Comparison of ENCODE assay signal across 12 cellular contexts in the genomic region with DNA sequence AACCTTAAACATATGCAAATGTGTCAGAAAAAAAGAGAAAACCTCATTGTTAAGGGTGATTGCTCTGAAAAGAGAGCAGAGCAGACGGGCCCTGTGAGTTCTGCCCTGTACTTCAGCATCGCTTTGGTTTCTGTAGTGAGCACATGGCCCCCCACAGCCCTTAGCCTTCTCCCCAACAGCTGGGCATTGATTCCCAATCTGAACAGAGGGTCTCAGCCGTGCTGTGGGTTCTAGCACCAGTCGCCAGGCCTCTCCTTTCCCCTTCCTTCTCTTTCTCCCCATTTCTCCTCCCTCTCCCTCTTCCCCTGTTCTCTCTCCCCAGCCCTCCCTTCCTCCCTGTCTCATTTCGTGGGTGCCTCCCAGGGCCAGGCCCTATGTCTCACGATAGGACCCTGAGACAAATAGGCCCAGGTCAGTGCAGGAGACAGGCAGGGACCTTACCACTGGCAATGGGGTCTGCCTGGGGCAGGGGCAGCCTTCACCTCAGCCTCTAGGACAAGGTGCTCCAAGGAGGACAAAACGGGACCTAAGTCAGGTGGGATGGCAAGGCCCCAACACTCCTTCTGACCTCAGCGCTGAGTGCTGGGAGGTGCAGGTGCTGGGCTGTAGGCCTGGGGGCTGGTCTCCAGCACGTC.
"Had no signal": no experiment of that assay in that cellular context is flagged by ENCODE, and none has a peak within 500 bp of the region (broad histone marks: within the 10 kb centered on the region; RNA-seq: fewer than 3 reads in every experiment).

No MANE protein-coding gene starts in this region.

- DNase-seq: foreskin keratinocyte; islet precursor cell; mammary epithelial cell; naive thymus-derived CD4-positive, alpha-beta T cell; ovary; right cardiac atrium; stimulated activated CD4-positive, alpha-beta T cell treated with anti-CD3 and anti-CD28 coated beads, Interleukin-2, amount 100 ng/mL, for 48 hours; stimulated activated naive CD4-positive, alpha-beta T cell treated with Interleukin-2 at 50 U/mL for 16 hours; trophoblast cell had no signal

- H3K27ac ChIP-seq: foreskin keratinocyte, hepatocyte, ovary had no signal

- H3K36me3 Mint-ChIP-seq: naive thymus-derived CD4-positive, alpha-beta T cell had no signal

- H3K4me3 ChIP-seq: hepatocyte, ovary, smooth muscle cell had no signal

- ATAC-seq: foreskin keratinocyte; naive thymus-derived CD4-positive, alpha-beta T cell; right cardiac atrium had no signal

- H3K27ac Mint-ChIP-seq: dendritic cell treated with granulocyte-macrophage colony-stimulating factor and Interleukin-4, amounts not matched to agents 40 ng/mL and 50 ng/mL, for 4 days; naive thymus-derived CD4-positive, alpha-beta T cell had no signal

- H3K4me3 Mint-ChIP-seq: dendritic cell treated with granulocyte-macrophage colony-stimulating factor and Interleukin-4, amounts not matched to agents 40 ng/mL and 50 ng/mL, for 4 days; naive thymus-derived CD4-positive, alpha-beta T cell had no signal

- H3K9me3 ChIP-seq: ovary had no signal

- H3K4me1 ChIP-seq: foreskin keratinocyte had no signal

- H3K4me1 Mint-ChIP-seq: naive thymus-derived CD4-positive, alpha-beta T cell had no signal

- H3K27me3 Mint-ChIP-seq: dendritic cell treated with granulocyte-macrophage colony-stimulating factor and Interleukin-4, amounts not matched to agents 40 ng/mL and 50 ng/mL, for 4 days had no signal

- H3K27me3 ChIP-seq: hepatocyte, ovary had no signal

- H3K36me3 ChIP-seq: ovary had no signal

- H3K9me3 Mint-ChIP-seq: dendritic cell treated with granulocyte-macrophage colony-stimulating factor and Interleukin-4, amounts not matched to agents 40 ng/mL and 50 ng/mL, for 4 days had no signal
